17 cellular contexts compared by ENCODE assay signal in genomic region chr5:66680804-66681203, GRCh38.
DNase-seq lines count a peak whose midpoint lies in the region; ATAC-seq, FAIRE-seq and TF ChIP-seq lines count a peak whose summit lies in the region.
"Had no signal": no experiment of that assay in that cellular context is flagged by ENCODE, and none has a peak within 500 bp of the region (broad histone marks: within the 10 kb centered on the region; RNA-seq: fewer than 3 reads in every experiment).

No MANE protein-coding gene starts in this region.

- TF ChIP-seq EP300 in GM12878 (IDR thresholded peaks at IDR 0.05; ENCODE audit: borderline replicate concordance in 1 of 2, control insufficient read depth in 1 of 2, low read depth in 2 of 2, low read length in 2 of 2): no peak

- no TSS peak for BruUV-seq in GM12878 (replicated peaks; lab: Mats Ljungman, UMichigan)

- H3K9ac ChIP-seq in DND-41 (ENCODE audit: low read depth, low read length) (no peak overlapping the region), GM12878 (ENCODE audit: control insufficient read depth, insufficient read depth, low read length) (no peak overlapping the region)

- 80% methylated on average over 3 of the region's 3 CpGs for WGBS in GM12878 (ENCODE audit: insufficient coverage, insufficient replicate concordance, low lambda C conversion rate, missing lambda C conversion rate)

- no peak overlapping the region for H3K27ac ChIP-seq in DND-41 (ENCODE audit: low read length)
- no peak overlapping the region for H3K27ac ChIP-seq in GM12878 (ENCODE audit: control insufficient read depth, insufficient read depth)
- H3K27ac ChIP-seq in lower lobe of right lung: no peak overlapping the region

- POLR2A ChIA-PET in GM12878 (lab: Charles Lee): no interaction called here

- H3K27me3 ChIP-seq in DND-41 (ENCODE audit: insufficient read depth, low read length, poor library complexity): no peaks in the 10 kb centered on the region
- H3K27me3 ChIP-seq in GM12878 (replicated peaks in 1 of 2; ENCODE audit: control insufficient read depth in 2 of 2, insufficient read depth in 2 of 2, low read length in 1 of 2): no peaks in the 10 kb centered on the region
- H3K27me3 ChIP-seq in lower lobe of right lung (ENCODE audit: low read depth): no peaks in the 10 kb centered on the region

- FAIRE-seq in GM12878 (lab: Jason Lieb, UNC): no peak
- FAIRE-seq: frontal cortex, GM12891 had no signal

- no peaks in the 10 kb centered on the region for H3K9me3 ChIP-seq in DND-41 (ENCODE audit: insufficient read depth, low read length, severe bottlenecking)
- H3K9me3 ChIP-seq in GM12878 (replicated peaks; ENCODE audit: control insufficient read depth, insufficient read depth, low read length): no peaks in the 10 kb centered on the region
- no peaks in the 10 kb centered on the region for H3K9me3 ChIP-seq in lower lobe of right lung
- H3K9me3 ChIP-seq in mucosa of descending colon: no peaks in the 10 kb centered on the region

- H3K4me2 ChIP-seq in DND-41 (ENCODE audit: insufficient read depth, low read length): no peak overlapping the region
- H3K4me2 ChIP-seq in GM12878 (ENCODE audit: control insufficient read depth, insufficient read depth): no peak overlapping the region

- no peak for TF ChIP-seq RAD21 in GM12878 (IDR thresholded peaks at IDR 0.05; ENCODE audit: insufficient read depth, low read depth, low read length)

- H3K4me3 Mint-ChIP-seq in HFFc6: no peak overlapping the region
- H3K4me3 Mint-ChIP-seq: activated naive CD4-positive, alpha-beta T cell treated with anti-CD3 and anti-CD28 coated beads, Interleukin-2, amount 50 U/mL, for 24 hours; memory B cell had no signal

- no peak overlapping the region for H2AFZ ChIP-seq in DND-41 (ENCODE audit: low read depth, low read length)
- H2AFZ ChIP-seq in GM12878 (ENCODE audit: control insufficient read depth, low read depth, low read length): no peak overlapping the region

- H4K20me1 ChIP-seq in DND-41 (ENCODE audit: insufficient read depth, low read length) (no peaks in the 10 kb centered on the region), GM12878 (ENCODE audit: control insufficient read depth, insufficient read depth) (no peaks in the 10 kb centered on the region; the same call in 1 of the 2 replicates)

- no peaks in the 10 kb centered on the region for H3K4me1 Mint-ChIP-seq in HFFc6 (ENCODE audit: low read depth)
- H3K4me1 Mint-ChIP-seq: activated naive CD4-positive, alpha-beta T cell treated with anti-CD3 and anti-CD28 coated beads, Interleukin-2, amount 50 U/mL, for 24 hours had no signal

- H3K27me3 Mint-ChIP-seq in HFFc6 (ENCODE audit: insufficient read depth): peaks cover 4% of the 10 kb centered on the region; the same call in 1 of the 2 replicates
- H3K27me3 Mint-ChIP-seq: memory B cell had no signal

- TF ChIP-seq CTCF in DND-41 (IDR thresholded peaks at IDR 0.05; ENCODE audit: borderline replicate concordance, extremely low read depth, low read length, poor library complexity, severe bottlenecking) (peak; percentile 41), HFFc6 (IDR thresholded peaks at IDR 0.05) (peak; percentile 31; the same call in 1 of the 2 replicates), GM12878 (IDR thresholded peaks at IDR 0.05 in 2 of 3, conservative IDR thresholded peaks at IDR 0.05 in 1 of 3; ENCODE audit: control insufficient read depth in 2 of 3, extremely low read depth in 1 of 3, insufficient read depth in 1 of 3, low read depth in 3 of 3, low read length in 3 of 3) (peak; percentile 3 to 38 (median 37); a peak in 4 of 6 replicates), lower lobe of right lung (IDR thresholded peaks at IDR 0.05) (peak; percentile 21), mucosa of descending colon (IDR thresholded peaks at IDR 0.05) (no peak)

- H3K4me1 ChIP-seq in DND-41 (ENCODE audit: insufficient read depth, low read length) (no peaks in the 10 kb centered on the region), GM12878 (ENCODE audit: control insufficient read depth, insufficient read depth, low read length) (no peaks in the 10 kb centered on the region), lower lobe of right lung (no peaks in the 10 kb centered on the region), mucosa of descending colon (ENCODE audit: low read depth) (no peaks in the 10 kb centered on the region)

- SMC1A ChIA-PET in GM12878 (lab: Charles Lee; ENCODE audit: uncharacterized antibody, unreplicated experiment): interaction anchor here (0.5 kb wide), 1 partner anchor 374 kb away, joined by 3 read pairs; no protein-coding TSS in a partner anchor

- in situ Hi-C loops in GM12878 (cut with MboI): no loop called here

- ATAC-seq in DND-41 (ENCODE audit: insufficient read depth, low read depth) (no peak), GM12878 (no peak), lower lobe of right lung (peak in 1 of 2 donors; percentile 17), mucosa of descending colon (no peak)

- DNase-seq in DND-41: no peak
- no peak for DNase-seq in HFFc6
- DNase-seq in GM12878 (ENCODE audit: low read depth, low spot score): no peak
- DNase-seq in lower lobe of right lung: no peak
- DNase-seq in NCI-H187 treated with DMSO at 0.1 percent for 48 hours (lab: John Stamatoyannopoulos, UW): no peak
- no peak for DNase-seq in HuH-7.5 (ENCODE audit: low spot score)
- DNase-seq in AG20443 (ENCODE audit: low spot score): no peak
- DNase-seq in mucosa of descending colon: no peak
- DNase-seq: activated CD4-positive, alpha-beta T cell treated with anti-CD3 and anti-CD28 coated beads for 1 hour; DMS153; effector CD8-positive, alpha-beta T cell; NCI-H2107; NCI-H82 had no signal

- TF ChIP-seq POLR2A in GM12878 (IDR thresholded peaks at IDR 0.05; ENCODE audit: low read depth, low read length): no peak

- intact Hi-C loops in GM12878 (cut with micrococcal nuclease; ENCODE audit: unreplicated experiment) (no loop called here), lower lobe of right lung (cut with DNase I) (no loop called here), mucosa of descending colon (cut with DNase I, micrococcal nuclease) (no loop called here)

- no peaks in the 10 kb centered on the region for H3K9me3 Mint-ChIP-seq in HFFc6
- H3K9me3 Mint-ChIP-seq: activated naive CD4-positive, alpha-beta T cell treated with anti-CD3 and anti-CD28 coated beads, Interleukin-2, amount 50 U/mL, for 24 hours; memory B cell had no signal

- H3K27ac Mint-ChIP-seq in HFFc6: no peak overlapping the region
- H3K27ac Mint-ChIP-seq: activated naive CD4-positive, alpha-beta T cell treated with anti-CD3 and anti-CD28 coated beads, Interleukin-2, amount 50 U/mL, for 24 hours; memory B cell had no signal

- no peaks in the 10 kb centered on the region for H3K36me3 Mint-ChIP-seq in HFFc6 (ENCODE audit: low read depth)
- H3K36me3 Mint-ChIP-seq: activated naive CD4-positive, alpha-beta T cell treated with anti-CD3 and anti-CD28 coated beads, Interleukin-2, amount 50 U/mL, for 24 hours; memory B cell had no signal

- RAD21 ChIA-PET in GM12878 (lab: Charles Lee; ENCODE audit: unreplicated experiment): no interaction called here

- no peaks in the 10 kb centered on the region for H3K79me2 ChIP-seq in DND-41 (ENCODE audit: insufficient read depth, low read length)
- no peaks in the 10 kb centered on the region for H3K79me2 ChIP-seq in GM12878 (ENCODE audit: control insufficient read depth, insufficient read depth, low read length)

- CTCF ChIA-PET in GM12878 (lab: Yijun Ruan, JAX): no interaction called here

- H3K36me3 ChIP-seq in DND-41 (ENCODE audit: insufficient read depth, low read length) (no peaks in the 10 kb centered on the region), GM12878 (ENCODE audit: control insufficient read depth in 2 of 2, insufficient read depth in 2 of 2, low read length in 1 of 2) (no peaks in the 10 kb centered on the region), lower lobe of right lung (no peaks in the 10 kb centered on the region), mucosa of descending colon (ENCODE audit: low read depth) (no peaks in the 10 kb centered on the region)

- H3K4me3 ChIP-seq in DND-41 (ENCODE audit: low read depth in 1 of 2, low read length in 2 of 2): no peak overlapping the region
- H3K4me3 ChIP-seq in GM12878: no peak overlapping the region
- H3K4me3 ChIP-seq in lower lobe of right lung: no peak overlapping the region
- H3K4me3 ChIP-seq in mucosa of descending colon: no peak overlapping the region

TF ChIP-seq in GM12878, 131 proteins besides CTCF, POLR2A, EP300 and RAD21:
- TF ChIP-seq BCLAF1 (IDR thresholded peaks at IDR 0.05) (no peak), WRNIP1 (IDR thresholded peaks at IDR 0.05; ENCODE audit: borderline replicate concordance, low read depth, low read length) (no peak), ZNF217 (IDR thresholded peaks at IDR 0.05) (no peak), HDAC6 (IDR thresholded peaks at IDR 0.05; ENCODE audit: unreplicated experiment) (no peak), ZNF207 (IDR thresholded peaks at IDR 0.05; ENCODE audit: borderline replicate concordance) (no peak), GABPA (IDR thresholded peaks at IDR 0.05; ENCODE audit: low read depth) (no peak), ESRRA (IDR thresholded peaks at IDR 0.05; ENCODE audit: low read length) (no peak), RAD51 (IDR thresholded peaks at IDR 0.05) (no peak), TCF12 (IDR thresholded peaks at IDR 0.05; ENCODE audit: low read depth, low read length) (no peak)
